27 cellular contexts compared by ENCODE assay signal in genomic region chr1:232676307-232676706, GRCh38.
"Had no signal": no experiment of that assay in that cellular context is flagged by ENCODE, and none has a peak within 500 bp of the region (broad histone marks: within the 10 kb centered on the region; RNA-seq: fewer than 3 reads in every experiment).

No MANE protein-coding gene starts in this region.

- H3K4me3 Mint-ChIP-seq: activated B cell treated with CpG ODN at 0.5 μM for 24 hours; activated CD4-positive, alpha-beta T cell treated with anti-CD3 and anti-CD28 coated beads, Interleukin-2, amount 10 ng/mL, durations not matched to agents 24 days and 14 days; activated naive CD4-positive, alpha-beta T cell treated with anti-CD3 and anti-CD28 coated beads, Interleukin-2, amount 10 ng/mL, durations not matched to agents 7 days and 5 days; activated T-helper 1 cell treated with anti-CD3 and anti-CD28 coated beads, Interleukin-12 subunit alpha, Interleukin-12 subunit beta, Interleukin-2, Interleukin-4 antibody, amounts not matched to agents 30 ng/mL and 10 ng/mL and 1 ng/mL, durations not matched to agents 14 hours and 24 hours and 36 hours; central memory CD8-positive, alpha-beta T cell; dendritic cell treated with granulocyte-macrophage colony-stimulating factor and Interleukin-4, amounts not matched to agents 40 ng/mL and 50 ng/mL, for 4 days; endodermal cell; immature natural killer cell; natural killer cell; neural progenitor cell had no signal

- DNase-seq: activated B cell treated with CpG ODN at 0.5 μM for 24 hours; activated CD4-positive, alpha-beta T cell treated with anti-CD3 and anti-CD28 coated beads, Interleukin-2, amount 10 ng/mL, durations not matched to agents 24 days and 14 days; activated gamma-delta T cell; activated naive CD4-positive, alpha-beta T cell treated with anti-CD3 and anti-CD28 coated beads, Interleukin-2, amount 10 ng/mL, durations not matched to agents 7 days and 5 days; activated T-cell treated with anti-CD3 and anti-CD28 coated beads for 4 hours; anterior cingulate cortex; foreskin fibroblast; heart left ventricle; hypothalamus; immature natural killer cell; kidney; lower lobe of right lung; mesenchymal stem cell; natural killer cell; occipital lobe; right cardiac atrium; stimulated activated CD4-positive, alpha-beta T cell treated with anti-CD3 and anti-CD28 coated beads, Interleukin-4, amount 100 ng/mL, for 24 hours; stimulated activated naive CD4-positive, alpha-beta T cell; testis; transverse colon had no signal

- H3K36me3 ChIP-seq: heart left ventricle, lower lobe of right lung, neural progenitor cell, transverse colon had no signal

- H3K4me3 ChIP-seq: heart left ventricle, lower lobe of right lung, neural progenitor cell, testis, transverse colon had no signal

- H3K27ac Mint-ChIP-seq: activated B cell treated with CpG ODN at 0.5 μM for 24 hours; activated CD4-positive, alpha-beta T cell treated with anti-CD3 and anti-CD28 coated beads, Interleukin-2, amount 10 ng/mL, durations not matched to agents 24 days and 14 days; activated naive CD4-positive, alpha-beta T cell treated with anti-CD3 and anti-CD28 coated beads, Interleukin-2, amount 10 ng/mL, durations not matched to agents 7 days and 5 days; activated T-helper 1 cell treated with anti-CD3 and anti-CD28 coated beads, Interleukin-12 subunit alpha, Interleukin-12 subunit beta, Interleukin-2, Interleukin-4 antibody, amounts not matched to agents 30 ng/mL and 10 ng/mL and 1 ng/mL, durations not matched to agents 14 hours and 24 hours and 36 hours; dendritic cell treated with granulocyte-macrophage colony-stimulating factor and Interleukin-4, amounts not matched to agents 40 ng/mL and 50 ng/mL, for 4 days; endodermal cell; immature natural killer cell; natural killer cell had no signal

- H3K9me3 ChIP-seq: lower lobe of right lung, testis, transverse colon had no signal

- H3K36me3 Mint-ChIP-seq: activated naive CD4-positive, alpha-beta T cell treated with anti-CD3 and anti-CD28 coated beads, Interleukin-2, amount 10 ng/mL, durations not matched to agents 7 days and 5 days; immature natural killer cell; natural killer cell; neural progenitor cell had no signal

- H3K27me3 Mint-ChIP-seq: dendritic cell treated with granulocyte-macrophage colony-stimulating factor and Interleukin-4, amounts not matched to agents 40 ng/mL and 50 ng/mL, for 4 days had no signal

- H3K4me1 Mint-ChIP-seq: activated CD4-positive, alpha-beta T cell treated with anti-CD3 and anti-CD28 coated beads, Interleukin-2, amount 10 ng/mL, durations not matched to agents 24 days and 14 days; activated naive CD4-positive, alpha-beta T cell treated with anti-CD3 and anti-CD28 coated beads, Interleukin-2, amount 10 ng/mL, durations not matched to agents 7 days and 5 days; central memory CD8-positive, alpha-beta T cell; immature natural killer cell; natural killer cell had no signal

- ATAC-seq: esophagus mucosa, heart left ventricle, lower lobe of right lung, natural killer cell, right cardiac atrium, SK-N-SH treated with all-trans-retinoic acid at 6 μM for 48 hours had no signal

- H3K9me3 Mint-ChIP-seq: activated B cell treated with CpG ODN at 0.5 μM for 24 hours; activated CD4-positive, alpha-beta T cell treated with anti-CD3 and anti-CD28 coated beads, Interleukin-2, amount 10 ng/mL, durations not matched to agents 24 days and 14 days; activated naive CD4-positive, alpha-beta T cell treated with anti-CD3 and anti-CD28 coated beads, Interleukin-2, amount 10 ng/mL, durations not matched to agents 7 days and 5 days; activated T-helper 1 cell treated with anti-CD3 and anti-CD28 coated beads, Interleukin-12 subunit alpha, Interleukin-12 subunit beta, Interleukin-2, Interleukin-4 antibody, amounts not matched to agents 30 ng/mL and 10 ng/mL and 1 ng/mL, durations not matched to agents 14 hours and 24 hours and 36 hours; central memory CD8-positive, alpha-beta T cell; dendritic cell treated with granulocyte-macrophage colony-stimulating factor and Interleukin-4, amounts not matched to agents 40 ng/mL and 50 ng/mL, for 4 days; endodermal cell; immature natural killer cell had no signal

- H3K4me1 ChIP-seq: heart left ventricle, lower lobe of right lung, testis had no signal

- H3K9ac ChIP-seq: neural progenitor cell had no signal

- H3K27me3 ChIP-seq: heart left ventricle, neural progenitor cell, testis, transverse colon had no signal

- H3K27ac ChIP-seq: heart left ventricle, lower lobe of right lung, neural progenitor cell, testis, transverse colon had no signal
